2 cellular contexts compared by ENCODE assay signal in the genomic region with DNA sequence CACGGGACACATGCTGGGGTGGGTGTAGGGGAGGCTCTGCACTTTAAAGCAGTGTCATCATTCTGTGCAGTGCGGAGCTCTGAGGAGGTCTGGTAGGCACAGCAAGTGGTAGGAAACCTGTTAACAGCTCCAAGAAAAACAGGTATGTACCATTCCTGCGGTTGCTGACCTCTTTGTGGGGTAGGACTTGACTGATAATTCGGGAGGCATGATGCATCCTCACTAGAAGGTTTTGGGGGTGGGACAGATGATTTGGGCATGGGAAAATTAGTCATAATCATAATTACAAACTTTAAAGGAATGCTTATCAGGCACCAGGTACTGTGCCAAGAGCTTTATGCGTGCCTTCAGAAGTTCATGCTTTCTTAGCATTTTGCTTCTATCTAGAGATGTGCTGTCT.
TF ChIP-seq lines count a peak whose summit lies in the region.

No MANE protein-coding gene starts in this region.

TF ChIP-seq in SK-N-SH treated with all-trans-retinoic acid at 6 μM for 48 hours, 23 proteins besides CTCF, POLR2A, EP300 and RAD21:
- TF ChIP-seq, protein P1, sequence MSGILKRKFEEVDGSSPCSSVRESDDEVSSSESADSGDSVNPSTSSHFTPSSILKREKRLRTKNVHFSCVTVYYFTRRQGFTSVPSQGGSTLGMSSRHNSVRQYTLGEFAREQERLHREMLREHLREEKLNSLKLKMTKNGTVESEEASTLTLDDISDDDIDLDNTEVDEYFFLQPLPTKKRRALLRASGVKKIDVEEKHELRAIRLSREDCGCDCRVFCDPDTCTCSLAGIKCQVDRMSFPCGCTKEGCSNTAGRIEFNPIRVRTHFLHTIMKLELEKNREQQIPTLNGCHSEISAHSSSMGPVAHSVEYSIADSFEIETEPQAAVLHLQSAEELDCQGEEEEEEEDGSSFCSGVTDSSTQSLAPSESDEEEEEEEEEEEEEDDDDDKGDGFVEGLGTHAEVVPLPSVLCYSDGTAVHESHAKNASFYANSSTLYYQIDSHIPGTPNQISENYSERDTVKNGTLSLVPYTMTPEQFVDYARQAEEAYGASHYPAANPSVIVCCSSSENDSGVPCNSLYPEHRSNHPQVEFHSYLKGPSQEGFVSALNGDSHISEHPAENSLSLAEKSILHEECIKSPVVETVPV (CRISPR knock-in tag; IDR thresholded peaks at IDR 0.05), result no peak
- TF ChIP-seq, protein P2, sequence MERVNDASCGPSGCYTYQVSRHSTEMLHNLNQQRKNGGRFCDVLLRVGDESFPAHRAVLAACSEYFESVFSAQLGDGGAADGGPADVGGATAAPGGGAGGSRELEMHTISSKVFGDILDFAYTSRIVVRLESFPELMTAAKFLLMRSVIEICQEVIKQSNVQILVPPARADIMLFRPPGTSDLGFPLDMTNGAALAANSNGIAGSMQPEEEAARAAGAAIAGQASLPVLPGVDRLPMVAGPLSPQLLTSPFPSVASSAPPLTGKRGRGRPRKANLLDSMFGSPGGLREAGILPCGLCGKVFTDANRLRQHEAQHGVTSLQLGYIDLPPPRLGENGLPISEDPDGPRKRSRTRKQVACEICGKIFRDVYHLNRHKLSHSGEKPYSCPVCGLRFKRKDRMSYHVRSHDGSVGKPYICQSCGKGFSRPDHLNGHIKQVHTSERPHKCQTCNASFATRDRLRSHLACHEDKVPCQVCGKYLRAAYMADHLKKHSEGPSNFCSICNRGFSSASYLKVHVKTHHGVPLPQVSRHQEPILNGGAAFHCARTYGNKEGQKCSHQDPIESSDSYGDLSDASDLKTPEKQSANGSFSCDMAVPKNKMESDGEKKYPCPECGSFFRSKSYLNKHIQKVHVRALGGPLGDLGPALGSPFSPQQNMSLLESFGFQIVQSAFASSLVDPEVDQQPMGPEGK (CRISPR knock-in tag; IDR thresholded peaks at IDR 0.05; ENCODE audit: borderline replicate concordance), result no peak
- TF ChIP-seq ZFP3 (CRISPR knock-in tag; IDR thresholded peaks at IDR 0.05), result no peak

TF ChIP-seq in SK-N-SH, 30 proteins besides CTCF, POLR2A, EP300 and RAD21:
- TF ChIP-seq, protein P3, sequence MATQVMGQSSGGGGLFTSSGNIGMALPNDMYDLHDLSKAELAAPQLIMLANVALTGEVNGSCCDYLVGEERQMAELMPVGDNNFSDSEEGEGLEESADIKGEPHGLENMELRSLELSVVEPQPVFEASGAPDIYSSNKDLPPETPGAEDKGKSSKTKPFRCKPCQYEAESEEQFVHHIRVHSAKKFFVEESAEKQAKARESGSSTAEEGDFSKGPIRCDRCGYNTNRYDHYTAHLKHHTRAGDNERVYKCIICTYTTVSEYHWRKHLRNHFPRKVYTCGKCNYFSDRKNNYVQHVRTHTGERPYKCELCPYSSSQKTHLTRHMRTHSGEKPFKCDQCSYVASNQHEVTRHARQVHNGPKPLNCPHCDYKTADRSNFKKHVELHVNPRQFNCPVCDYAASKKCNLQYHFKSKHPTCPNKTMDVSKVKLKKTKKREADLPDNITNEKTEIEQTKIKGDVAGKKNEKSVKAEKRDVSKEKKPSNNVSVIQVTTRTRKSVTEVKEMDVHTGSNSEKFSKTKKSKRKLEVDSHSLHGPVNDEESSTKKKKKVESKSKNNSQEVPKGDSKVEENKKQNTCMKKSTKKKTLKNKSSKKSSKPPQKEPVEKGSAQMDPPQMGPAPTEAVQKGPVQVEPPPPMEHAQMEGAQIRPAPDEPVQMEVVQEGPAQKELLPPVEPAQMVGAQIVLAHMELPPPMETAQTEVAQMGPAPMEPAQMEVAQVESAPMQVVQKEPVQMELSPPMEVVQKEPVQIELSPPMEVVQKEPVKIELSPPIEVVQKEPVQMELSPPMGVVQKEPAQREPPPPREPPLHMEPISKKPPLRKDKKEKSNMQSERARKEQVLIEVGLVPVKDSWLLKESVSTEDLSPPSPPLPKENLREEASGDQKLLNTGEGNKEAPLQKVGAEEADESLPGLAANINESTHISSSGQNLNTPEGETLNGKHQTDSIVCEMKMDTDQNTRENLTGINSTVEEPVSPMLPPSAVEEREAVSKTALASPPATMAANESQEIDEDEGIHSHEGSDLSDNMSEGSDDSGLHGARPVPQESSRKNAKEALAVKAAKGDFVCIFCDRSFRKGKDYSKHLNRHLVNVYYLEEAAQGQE (IDR thresholded peaks at IDR 0.05; ENCODE audit: low read depth, low read length), result no peak
- TF ChIP-seq NRF1 (IDR thresholded peaks at IDR 0.05; ENCODE audit: low read depth, low read length) (no peak), CHD2 (IDR thresholded peaks at IDR 0.05; ENCODE audit: low read length, partially characterized antibody) (no peak), RCOR1 (IDR thresholded peaks at IDR 0.05; ENCODE audit: low read length) (no peak), FOXJ3 (CRISPR knock-in tag; IDR thresholded peaks at IDR 0.05) (no peak), TAF1 (IDR thresholded peaks at IDR 0.05; ENCODE audit: borderline replicate concordance, low read depth, low read length) (no peak), JUND (IDR thresholded peaks at IDR 0.05) (no peak), ELF1 (IDR thresholded peaks at IDR 0.05) (no peak), TCF12 (IDR thresholded peaks at IDR 0.05) (no peak; the same call in 1 of the 2 replicates), POLR2AphosphoS5 (IDR thresholded peaks at IDR 0.05; ENCODE audit: low read depth, low read length) (no peak), GATA2 (CRISPR knock-in tag; IDR thresholded peaks at IDR 0.05) (no peak), GABPA (IDR thresholded peaks at IDR 0.05; ENCODE audit: low read depth) (no peak), RXRA (IDR thresholded peaks at IDR 0.05; ENCODE audit: borderline replicate concordance, low read depth) (no peak), TEAD4 (IDR thresholded peaks at IDR 0.05; ENCODE audit: borderline replicate concordance, insufficient read depth) (no peak)
- TF ChIP-seq, protein P4, sequence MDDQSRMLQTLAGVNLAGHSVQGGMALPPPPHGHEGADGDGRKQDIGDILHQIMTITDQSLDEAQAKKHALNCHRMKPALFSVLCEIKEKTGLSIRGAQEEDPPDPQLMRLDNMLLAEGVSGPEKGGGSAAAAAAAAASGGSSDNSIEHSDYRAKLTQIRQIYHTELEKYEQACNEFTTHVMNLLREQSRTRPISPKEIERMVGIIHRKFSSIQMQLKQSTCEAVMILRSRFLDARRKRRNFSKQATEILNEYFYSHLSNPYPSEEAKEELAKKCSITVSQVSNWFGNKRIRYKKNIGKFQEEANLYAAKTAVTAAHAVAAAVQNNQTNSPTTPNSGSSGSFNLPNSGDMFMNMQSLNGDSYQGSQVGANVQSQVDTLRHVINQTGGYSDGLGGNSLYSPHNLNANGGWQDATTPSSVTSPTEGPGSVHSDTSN (IDR thresholded peaks at IDR 0.05), result no peak
- TF ChIP-seq, protein P5, sequence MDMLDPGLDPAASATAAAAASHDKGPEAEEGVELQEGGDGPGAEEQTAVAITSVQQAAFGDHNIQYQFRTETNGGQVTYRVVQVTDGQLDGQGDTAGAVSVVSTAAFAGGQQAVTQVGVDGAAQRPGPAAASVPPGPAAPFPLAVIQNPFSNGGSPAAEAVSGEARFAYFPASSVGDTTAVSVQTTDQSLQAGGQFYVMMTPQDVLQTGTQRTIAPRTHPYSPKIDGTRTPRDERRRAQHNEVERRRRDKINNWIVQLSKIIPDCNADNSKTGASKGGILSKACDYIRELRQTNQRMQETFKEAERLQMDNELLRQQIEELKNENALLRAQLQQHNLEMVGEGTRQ (IDR thresholded peaks at IDR 0.05; ENCODE audit: borderline replicate concordance, low read depth, low read length), result no peak
- TF ChIP-seq, protein P6, sequence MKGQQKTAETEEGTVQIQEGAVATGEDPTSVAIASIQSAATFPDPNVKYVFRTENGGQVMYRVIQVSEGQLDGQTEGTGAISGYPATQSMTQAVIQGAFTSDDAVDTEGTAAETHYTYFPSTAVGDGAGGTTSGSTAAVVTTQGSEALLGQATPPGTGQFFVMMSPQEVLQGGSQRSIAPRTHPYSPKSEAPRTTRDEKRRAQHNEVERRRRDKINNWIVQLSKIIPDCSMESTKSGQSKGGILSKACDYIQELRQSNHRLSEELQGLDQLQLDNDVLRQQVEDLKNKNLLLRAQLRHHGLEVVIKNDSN (IDR thresholded peaks at IDR 0.05; ENCODE audit: borderline replicate concordance, low read depth), result no peak
